Comparison of ENCODE assay signal across 8 cellular contexts in the genomic region with DNA sequence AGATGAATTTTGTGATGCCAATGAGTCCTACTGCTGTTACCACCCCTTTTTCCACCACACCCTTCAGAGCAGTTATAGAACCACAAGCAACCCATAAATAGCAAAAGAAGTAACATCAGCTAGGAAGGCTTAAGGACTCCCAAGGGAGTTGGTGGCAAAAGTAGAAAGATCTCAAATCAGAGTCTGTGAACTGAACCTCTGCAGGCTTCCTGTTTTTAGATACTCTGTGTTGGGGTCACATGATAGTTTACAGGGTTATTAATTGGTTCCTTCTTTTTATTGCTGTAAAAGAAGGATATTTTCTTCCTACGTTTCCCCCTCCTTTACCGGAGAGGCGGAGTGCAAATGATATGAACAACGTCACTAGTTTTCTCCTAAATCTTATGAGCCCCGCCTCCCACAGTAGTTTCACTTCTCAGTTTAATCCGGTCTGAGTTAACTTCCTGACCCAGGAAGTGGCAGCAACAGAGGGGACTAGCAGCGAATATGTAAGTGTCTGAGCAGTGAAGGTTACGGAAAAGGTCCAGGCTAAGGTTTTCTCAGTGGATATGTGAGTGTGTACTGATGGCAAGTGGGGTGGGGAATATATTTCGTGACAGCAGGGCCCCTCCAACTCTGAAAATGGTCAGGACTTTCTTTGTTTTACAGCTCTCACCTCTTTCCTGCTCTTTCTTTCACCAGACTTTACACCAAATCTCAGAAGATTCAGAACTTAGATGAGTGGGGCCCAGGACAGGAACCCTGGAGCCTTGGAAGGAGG. TPM values are rescaled to one million over a fixed set of nuclear protein-coding genes. Genes with fewer than 3 reads are reported as not detected.
A peak's percentile ranks its signal among the peaks of the same experiment; 100 is the strongest.
DNase-seq lines count a peak whose midpoint lies in the region; ATAC-seq and TF ChIP-seq lines count a peak whose summit lies in the region.

A gene with protein sequence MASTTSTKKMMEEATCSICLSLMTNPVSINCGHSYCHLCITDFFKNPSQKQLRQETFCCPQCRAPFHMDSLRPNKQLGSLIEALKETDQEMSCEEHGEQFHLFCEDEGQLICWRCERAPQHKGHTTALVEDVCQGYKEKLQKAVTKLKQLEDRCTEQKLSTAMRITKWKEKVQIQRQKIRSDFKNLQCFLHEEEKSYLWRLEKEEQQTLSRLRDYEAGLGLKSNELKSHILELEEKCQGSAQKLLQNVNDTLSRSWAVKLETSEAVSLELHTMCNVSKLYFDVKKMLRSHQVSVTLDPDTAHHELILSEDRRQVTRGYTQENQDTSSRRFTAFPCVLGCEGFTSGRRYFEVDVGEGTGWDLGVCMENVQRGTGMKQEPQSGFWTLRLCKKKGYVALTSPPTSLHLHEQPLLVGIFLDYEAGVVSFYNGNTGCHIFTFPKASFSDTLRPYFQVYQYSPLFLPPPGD (plus strand): TSS at position 435 of the 760 bp plus-strand sequence. CDS start 3,721 bp downstream, outside the sequence.

- H3K9me3 Mint-ChIP-seq in naive B cell = no peaks in the 10 kb centered on the region
- H3K9me3 Mint-ChIP-seq in stimulated activated naive CD8-positive, alpha-beta T cell treated with anti-CD3 and anti-CD28 coated beads, Interleukin-15, amount 100 ng/mL, for 72 hours = peaks cover 28 to 31% of the 10 kb centered on the region in 2 donors

- peaks cover 78 to 82% (median 81%) of the 10 kb centered on the region in 3 donors for H3K4me1 Mint-ChIP-seq in naive B cell
- peaks cover 83% of the 10 kb centered on the region for H3K4me1 Mint-ChIP-seq in stimulated activated naive CD8-positive, alpha-beta T cell treated with anti-CD3 and anti-CD28 coated beads, Interleukin-15, amount 100 ng/mL, for 72 hours

- H3K27me3 Mint-ChIP-seq in naive B cell = no peaks in the 10 kb centered on the region
- H3K27me3 Mint-ChIP-seq in stimulated activated naive CD8-positive, alpha-beta T cell treated with anti-CD3 and anti-CD28 coated beads, Interleukin-15, amount 100 ng/mL, for 72 hours = no peaks in the 10 kb centered on the region

- peaks cover 18 to 34% of the 10 kb centered on the region in 2 donors for H3K36me3 Mint-ChIP-seq in naive B cell

- peak within 1 kb of the TSS; percentile 95 to 100 (median 99) for H3K27ac Mint-ChIP-seq in naive B cell
- H3K27ac Mint-ChIP-seq in stimulated activated naive CD8-positive, alpha-beta T cell treated with anti-CD3 and anti-CD28 coated beads, Interleukin-15, amount 100 ng/mL, for 72 hours = peak within 1 kb of the TSS; percentile 93 to 100

- peak; percentile 85 for ATAC-seq in GM18511 (IDR thresholded peaks at IDR 0.05; ENCODE audit: unreplicated experiment)
- peak; percentile 74 for ATAC-seq in HG02973 (IDR thresholded peaks at IDR 0.05; ENCODE audit: unreplicated experiment)
- peak; percentile 85 to 87 for ATAC-seq in naive B cell (ENCODE audit: low read depth in 2 of 2)
- ATAC-seq in stimulated activated naive CD8-positive, alpha-beta T cell treated with anti-CD3 and anti-CD28 coated beads, Interleukin-15, amount 100 ng/mL, for 72 hours = peak; percentile 92

- DNase-seq in A172 (ENCODE audit: low spot score) = peak; percentile 88
- DNase-seq in NOMO-1 treated with dmso at 0.1 percent for 144 hours (lab: John Stamatoyannopoulos, UW; ENCODE audit: unreplicated experiment) = peak; percentile 95
- DNase-seq in activated T-cell treated with anti-CD3 and anti-CD28 coated beads for 1 hour (ENCODE audit: low read depth) = peak; percentile 55
- DNase-seq in erythroblast (lab: John Stamatoyannopoulos, UW) = peak; percentile 58 to 72
- peak; percentile 91 for DNase-seq in naive B cell
- peak; percentile 66 to 76 for DNase-seq in stimulated activated naive CD8-positive, alpha-beta T cell treated with anti-CD3 and anti-CD28 coated beads, Interleukin-15, amount 100 ng/mL, for 72 hours

- peak within 1 kb of the TSS; percentile 92 to 100 (median 98) for H3K4me3 Mint-ChIP-seq in naive B cell
- peak within 1 kb of the TSS; percentile 83 to 100 for H3K4me3 Mint-ChIP-seq in stimulated activated naive CD8-positive, alpha-beta T cell treated with anti-CD3 and anti-CD28 coated beads, Interleukin-15, amount 100 ng/mL, for 72 hours

- TF ChIP-seq POLR2A in erythroblast (IDR thresholded peaks at IDR 0.05; ENCODE audit: low read length) = peak; percentile 92

RNA-seq across cellular contexts. Expression of the gene that starts here (rescaled TPM):
- total RNA-seq in A172 (2014; rRNA removed; shearing (Covaris generic)) = 5.2 and 6.4 TPM in 2 replicates
- polyA plus RNA-seq in naive B cell (ENCODE audit: low read depth in 6 of 6) = 10 to 100 TPM in 5 of 6 donors, 1 to 10 TPM in 1; 8.4 to 25.9 (median 19.5) TPM

Comparison
In these comparisons a context has a peak if more than half of its experiments do, and no peak if none do; other contexts are left out.
1. Peak in every context shown above with its lines: DNase-seq and ATAC-seq.